Comparison of ENCODE assay signal across 1 cellular context in genomic region chr7:100444311-100445278, GRCh38.
TF ChIP-seq lines count a peak whose summit lies in the region.

No MANE protein-coding gene starts in this region.

TF ChIP-seq in HepG2, 621 proteins besides CTCF, POLR2A, EP300 and RAD21 (continued from another document and continues in another):
- TF ChIP-seq GMEB2 (CRISPR knock-in tag; IDR thresholded peaks at IDR 0.05; ENCODE audit: low read depth) (no peak), ZNF547 (CRISPR knock-in tag; IDR thresholded peaks at IDR 0.05) (0 out of 2 replicates have a peak, but pooled peaks have one; percentile 22), ZNF598 (CRISPR knock-in tag; IDR thresholded peaks at IDR 0.05; ENCODE audit: borderline replicate concordance) (no peak), SPEN (CRISPR knock-in tag; IDR thresholded peaks at IDR 0.05; ENCODE audit: low read depth) (peak; percentile 83), ZSCAN5A (CRISPR knock-in tag; IDR thresholded peaks at IDR 0.05; ENCODE audit: borderline replicate concordance) (0 out of 2 replicates have a peak, but pooled peaks have one; percentile 35), ZFX (CRISPR knock-in tag; IDR thresholded peaks at IDR 0.05; ENCODE audit: low read depth) (peak; percentile 89), PITX1 (CRISPR knock-in tag; IDR thresholded peaks at IDR 0.05) (peak; percentile 64; the same call in 1 of the 2 replicates), ARNT2 (CRISPR knock-in tag; IDR thresholded peaks at IDR 0.05; ENCODE audit: low read depth) (peak; percentile 7; the same call in 1 of the 2 replicates), FOXK1 (CRISPR knock-in tag; IDR thresholded peaks at IDR 0.05; ENCODE audit: borderline replicate concordance, low read depth) (peak; percentile 70; the same call in 1 of the 2 replicates), ZNF770 (CRISPR knock-in tag; IDR thresholded peaks at IDR 0.05) (peak; percentile 95), NR2F2 (IDR thresholded peaks at IDR 0.05; ENCODE audit: borderline replicate concordance, low read depth) (peak; percentile 86), FOXP4 (CRISPR knock-in tag; IDR thresholded peaks at IDR 0.05) (peak; percentile 81), ZNF276 (CRISPR knock-in tag; IDR thresholded peaks at IDR 0.05; ENCODE audit: low read depth) (0 out of 2 replicates have a peak, but pooled peaks have one; percentile 48), SALL1 (CRISPR knock-in tag; IDR thresholded peaks at IDR 0.05) (peak; percentile 96), ZNF792 (CRISPR knock-in tag; IDR thresholded peaks at IDR 0.05) (peak; percentile 83), ZNF672 (CRISPR knock-in tag; IDR thresholded peaks at IDR 0.05) (no peak), REPIN1 (CRISPR knock-in tag; IDR thresholded peaks at IDR 0.05; ENCODE audit: borderline replicate concordance, low read depth) (peak; percentile 82), ZNF878 (CRISPR knock-in tag; IDR thresholded peaks at IDR 0.05) (peak; percentile 73), ZNF331 (CRISPR knock-in tag; IDR thresholded peaks at IDR 0.05) (peak; percentile 70; the same call in 1 of the 2 replicates), ZNF274 (CRISPR knock-in tag; IDR thresholded peaks at IDR 0.05) (no peak), ZNF589 (CRISPR knock-in tag; conservative IDR thresholded peaks at IDR 0.05) (peak; percentile 45; the same call in 1 of the 2 replicates), GABPB1 (CRISPR knock-in tag; IDR thresholded peaks at IDR 0.05) (peak; percentile 61), ELF1 (CRISPR knock-in tag; IDR thresholded peaks at IDR 0.05) (peak; percentile 58), MXI1 (IDR thresholded peaks at IDR 0.05; ENCODE audit: borderline replicate concordance, low read depth, low read length) (peak; percentile 27; the same call in 1 of the 3 replicates), ZNF367 (CRISPR knock-in tag; IDR thresholded peaks at IDR 0.05; ENCODE audit: borderline replicate concordance) (no peak), ZNF788 (CRISPR knock-in tag; IDR thresholded peaks at IDR 0.05; ENCODE audit: borderline replicate concordance) (peak; percentile 89; the same call in 1 of the 2 replicates), ZBTB20 (CRISPR knock-in tag; IDR thresholded peaks at IDR 0.05; ENCODE audit: borderline replicate concordance, low read depth) (peak; percentile 83; the same call in 1 of the 2 replicates), ZNF652 (CRISPR knock-in tag; IDR thresholded peaks at IDR 0.05; ENCODE audit: borderline replicate concordance, low read depth) (no peak), ZNF556 (CRISPR knock-in tag; IDR thresholded peaks at IDR 0.05; ENCODE audit: borderline replicate concordance) (peak; percentile 73), SMAD1 (CRISPR knock-in tag; IDR thresholded peaks at IDR 0.05; ENCODE audit: borderline replicate concordance, low read depth) (no peak), ZNF280B (CRISPR knock-in tag; IDR thresholded peaks at IDR 0.05; ENCODE audit: borderline replicate concordance) (0 out of 2 replicates have a peak, but pooled peaks have one; percentile 59), HNF1B (CRISPR knock-in tag; IDR thresholded peaks at IDR 0.05) (peak; percentile 88), RELA (CRISPR knock-in tag; IDR thresholded peaks at IDR 0.05) (no peak)
- TF ChIP-seq, protein P1, sequence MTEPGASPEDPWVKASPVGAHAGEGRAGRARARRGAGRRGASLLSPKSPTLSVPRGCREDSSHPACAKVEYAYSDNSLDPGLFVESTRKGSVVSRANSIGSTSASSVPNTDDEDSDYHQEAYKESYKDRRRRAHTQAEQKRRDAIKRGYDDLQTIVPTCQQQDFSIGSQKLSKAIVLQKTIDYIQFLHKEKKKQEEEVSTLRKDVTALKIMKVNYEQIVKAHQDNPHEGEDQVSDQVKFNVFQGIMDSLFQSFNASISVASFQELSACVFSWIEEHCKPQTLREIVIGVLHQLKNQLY (CRISPR knock-in tag; IDR thresholded peaks at IDR 0.05), result peak; percentile 97
- TF ChIP-seq, protein P2, sequence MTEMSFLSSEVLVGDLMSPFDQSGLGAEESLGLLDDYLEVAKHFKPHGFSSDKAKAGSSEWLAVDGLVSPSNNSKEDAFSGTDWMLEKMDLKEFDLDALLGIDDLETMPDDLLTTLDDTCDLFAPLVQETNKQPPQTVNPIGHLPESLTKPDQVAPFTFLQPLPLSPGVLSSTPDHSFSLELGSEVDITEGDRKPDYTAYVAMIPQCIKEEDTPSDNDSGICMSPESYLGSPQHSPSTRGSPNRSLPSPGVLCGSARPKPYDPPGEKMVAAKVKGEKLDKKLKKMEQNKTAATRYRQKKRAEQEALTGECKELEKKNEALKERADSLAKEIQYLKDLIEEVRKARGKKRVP (CRISPR knock-in tag; IDR thresholded peaks at IDR 0.05), result peak in 1 of 2 experiments; percentile 71; a peak in 1 of 4 replicates
- TF ChIP-seq, protein P3, sequence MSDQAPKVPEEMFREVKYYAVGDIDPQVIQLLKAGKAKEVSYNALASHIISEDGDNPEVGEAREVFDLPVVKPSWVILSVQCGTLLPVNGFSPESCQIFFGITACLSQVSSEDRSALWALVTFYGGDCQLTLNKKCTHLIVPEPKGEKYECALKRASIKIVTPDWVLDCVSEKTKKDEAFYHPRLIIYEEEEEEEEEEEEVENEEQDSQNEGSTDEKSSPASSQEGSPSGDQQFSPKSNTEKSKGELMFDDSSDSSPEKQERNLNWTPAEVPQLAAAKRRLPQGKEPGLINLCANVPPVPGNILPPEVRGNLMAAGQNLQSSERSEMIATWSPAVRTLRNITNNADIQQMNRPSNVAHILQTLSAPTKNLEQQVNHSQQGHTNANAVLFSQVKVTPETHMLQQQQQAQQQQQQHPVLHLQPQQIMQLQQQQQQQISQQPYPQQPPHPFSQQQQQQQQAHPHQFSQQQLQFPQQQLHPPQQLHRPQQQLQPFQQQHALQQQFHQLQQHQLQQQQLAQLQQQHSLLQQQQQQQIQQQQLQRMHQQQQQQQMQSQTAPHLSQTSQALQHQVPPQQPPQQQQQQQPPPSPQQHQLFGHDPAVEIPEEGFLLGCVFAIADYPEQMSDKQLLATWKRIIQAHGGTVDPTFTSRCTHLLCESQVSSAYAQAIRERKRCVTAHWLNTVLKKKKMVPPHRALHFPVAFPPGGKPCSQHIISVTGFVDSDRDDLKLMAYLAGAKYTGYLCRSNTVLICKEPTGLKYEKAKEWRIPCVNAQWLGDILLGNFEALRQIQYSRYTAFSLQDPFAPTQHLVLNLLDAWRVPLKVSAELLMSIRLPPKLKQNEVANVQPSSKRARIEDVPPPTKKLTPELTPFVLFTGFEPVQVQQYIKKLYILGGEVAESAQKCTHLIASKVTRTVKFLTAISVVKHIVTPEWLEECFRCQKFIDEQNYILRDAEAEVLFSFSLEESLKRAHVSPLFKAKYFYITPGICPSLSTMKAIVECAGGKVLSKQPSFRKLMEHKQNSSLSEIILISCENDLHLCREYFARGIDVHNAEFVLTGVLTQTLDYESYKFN (CRISPR knock-in tag; conservative IDR thresholded peaks at IDR 0.05), result peak; percentile 95
